24 cellular contexts compared by ENCODE assay signal in the genomic region with DNA sequence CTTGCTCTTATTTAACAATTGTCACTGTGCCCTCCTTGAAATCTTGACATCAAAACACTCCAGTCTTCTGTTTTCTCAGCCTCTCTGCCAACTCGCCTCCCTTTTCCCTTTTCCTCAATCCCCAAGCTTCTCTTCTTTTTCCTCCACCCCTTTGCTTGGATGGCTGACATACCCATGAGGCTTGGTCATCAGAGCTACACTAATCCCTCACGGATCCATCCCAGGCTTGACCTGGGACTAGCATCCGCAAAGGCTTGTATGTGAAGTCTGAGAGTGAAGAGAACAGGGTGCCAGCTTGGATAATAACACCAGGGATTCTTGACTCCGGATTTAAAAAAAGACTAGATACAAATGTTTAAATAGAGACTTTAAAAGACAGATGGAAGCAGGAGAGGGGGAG.
"Had no signal": no experiment of that assay in that cellular context is flagged by ENCODE, and none has a peak within 500 bp of the region (broad histone marks: within the 10 kb centered on the region; RNA-seq: fewer than 3 reads in every experiment).

No MANE protein-coding gene starts in this region.

- H3K36me3 ChIP-seq: colonic mucosa, esophagus squamous epithelium, gastrocnemius medialis, heart left ventricle, left lung had no signal

- H3K27me3 Mint-ChIP-seq: dendritic cell treated with granulocyte-macrophage colony-stimulating factor and Interleukin-4, amounts not matched to agents 40 ng/mL and 50 ng/mL, for 4 days had no signal

- H3K9me3 Mint-ChIP-seq: dendritic cell treated with granulocyte-macrophage colony-stimulating factor and Interleukin-4, amounts not matched to agents 40 ng/mL and 50 ng/mL, for 4 days; endodermal cell had no signal

- H2AFZ ChIP-seq: hepatocyte had no signal

- H3K4me2 ChIP-seq: hepatocyte had no signal

- H3K27ac Mint-ChIP-seq: dendritic cell treated with granulocyte-macrophage colony-stimulating factor and Interleukin-4, amounts not matched to agents 40 ng/mL and 50 ng/mL, for 4 days; effector memory CD8-positive, alpha-beta T cell; endodermal cell; immature natural killer cell had no signal

- H3K36me3 Mint-ChIP-seq: immature natural killer cell had no signal

- H3K27me3 ChIP-seq: colonic mucosa, esophagus squamous epithelium, gastrocnemius medialis, hepatocyte, left lung had no signal

- H3K9me3 ChIP-seq: colonic mucosa, esophagus squamous epithelium, gastrocnemius medialis, heart left ventricle, left lung had no signal

- H3K4me1 ChIP-seq: colonic mucosa, esophagus squamous epithelium, gastrocnemius medialis, heart left ventricle, left lung had no signal

- H3K79me2 ChIP-seq: hepatocyte had no signal

- ATAC-seq: effector memory CD8-positive, alpha-beta T cell; esophagus mucosa; gastrocnemius medialis; heart left ventricle; left cardiac atrium; left lung; left ventricle myocardium superior had no signal

- H3K4me1 Mint-ChIP-seq: immature natural killer cell had no signal

- H3K4me3 Mint-ChIP-seq: dendritic cell treated with granulocyte-macrophage colony-stimulating factor and Interleukin-4, amounts not matched to agents 40 ng/mL and 50 ng/mL, for 4 days; effector memory CD8-positive, alpha-beta T cell; endodermal cell; immature natural killer cell had no signal

- DNase-seq: cerebellar nuclear complex; colonic mucosa; cortex of kidney; effector CD8-positive, alpha-beta T cell; effector memory CD8-positive, alpha-beta T cell; endodermal cell; erythroblast; esophagus squamous epithelium; foreskin fibroblast; foreskin melanocyte; gastrocnemius medialis; heart left ventricle; hypothalamus; immature natural killer cell; left cardiac atrium; left lung; left ventricle myocardium superior; mesenchymal stem cell; midbrain had no signal

- H3K27ac ChIP-seq: colonic mucosa, epithelial cell of prostate, esophagus squamous epithelium, gastrocnemius medialis, heart left ventricle, hepatocyte, left lung had no signal

- H3K4me3 ChIP-seq: colonic mucosa, esophagus squamous epithelium, gastrocnemius medialis, heart left ventricle, hepatocyte, left lung, lung had no signal
